8 cellular contexts compared by ENCODE assay signal in the genomic region with DNA sequence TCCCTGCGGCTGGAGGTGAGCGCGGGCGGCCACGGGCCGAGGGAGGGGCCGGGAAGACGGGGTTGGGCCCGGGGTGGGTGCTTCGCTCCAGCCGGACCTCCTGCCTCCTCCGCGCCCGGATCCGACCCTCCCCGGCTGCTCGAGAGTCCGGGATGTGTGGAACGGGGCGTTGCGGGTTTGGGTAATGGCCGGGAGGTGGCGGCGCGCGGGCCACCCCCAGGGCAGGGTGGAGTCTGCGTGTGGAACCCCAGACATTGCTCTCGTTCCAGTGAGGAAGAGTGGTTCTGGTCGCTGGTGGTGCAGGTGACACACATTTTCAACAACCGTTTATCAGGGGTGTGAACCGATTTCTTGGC.
DNase-seq lines count a peak whose midpoint lies in the region; ATAC-seq and TF ChIP-seq lines count a peak whose summit lies in the region.

No MANE protein-coding gene starts in this region.

- H2AFZ ChIP-seq in OCI-LY1 (ENCODE audit: low read length), result no peak overlapping the region

- H3K4me2 ChIP-seq in OCI-LY1 (ENCODE audit: low read length), result peak overlapping the region; percentile 99

- H3K9ac ChIP-seq in OCI-LY1 (ENCODE audit: low read length) (peak overlapping the region; percentile 73), iPS-20b (ENCODE audit: low read depth, low read length) (peak overlapping the region; percentile 95)

- peaks cover 35% of the 10 kb centered on the region for H3K4me1 ChIP-seq in OCI-LY1 (ENCODE audit: insufficient read depth, low read length, severe bottlenecking)
- H3K4me1 ChIP-seq in iPS-20b (ENCODE audit: insufficient read depth, low read length), result peaks cover 9% of the 10 kb centered on the region

- H3K9me2 ChIP-seq in OCI-LY1 (ENCODE audit: low read depth, low read length), result no peaks in the 10 kb centered on the region

- H3K4me3 ChIP-seq in AG04449 (ENCODE audit: low read depth, low read length) (peak overlapping the region; percentile 84), OCI-LY1 (ENCODE audit: low read depth, low read length, poor library complexity, severe bottlenecking) (peak overlapping the region; percentile 87), astrocyte of the spinal cord (ENCODE audit: low read depth, low read length) (peak overlapping the region; percentile 68), iPS-20b (ENCODE audit: low read length) (peak overlapping the region; percentile 96)

- in situ Hi-C loops in astrocyte of the spinal cord (cut with HindIII; ENCODE audit: low sequenced_read_pairs), result no loop called here

- TF ChIP-seq CTCF in AG04449 (IDR thresholded peaks at IDR 0.05; ENCODE audit: insufficient read depth, low read length, missing control alignments) (peak; percentile 43), OCI-LY1 (IDR thresholded peaks at IDR 0.05; ENCODE audit: low read length) (peak; percentile 54), astrocyte of the spinal cord (IDR thresholded peaks at IDR 0.05; ENCODE audit: low read depth, low read length) (no peak)

- H3K79me2 ChIP-seq in OCI-LY1 (ENCODE audit: insufficient read depth, low read length), result peaks cover 48% of the 10 kb centered on the region

- H3K27ac ChIP-seq in OCI-LY1 (ENCODE audit: low read depth, low read length, poor library complexity, severe bottlenecking), result peak overlapping the region; percentile 49
- H3K27ac ChIP-seq in iPS-20b (ENCODE audit: low read length), result no peak overlapping the region

- H3K27me3 ChIP-seq in OCI-LY1 (ENCODE audit: insufficient read depth, low read length), result no peaks in the 10 kb centered on the region
- no peaks in the 10 kb centered on the region for H3K27me3 ChIP-seq in iPS-20b (ENCODE audit: insufficient read depth, low read length)

- H3K36me3 ChIP-seq in OCI-LY1 (ENCODE audit: insufficient read depth, low read length) (peaks cover 12% of the 10 kb centered on the region), iPS-20b (ENCODE audit: insufficient read depth, low read depth, low read length) (peaks cover 14% of the 10 kb centered on the region; the same call in 1 of the 2 replicates)

- DNase-seq in AG04449 (ENCODE audit: low read depth, low spot score) (no peak), astrocyte of the spinal cord (ENCODE audit: low read depth, low spot score) (no peak)
- peak; percentile 33 to 40 for DNase-seq in stimulated activated CD4-positive, alpha-beta T cell treated with anti-CD3 and anti-CD28 coated beads, Interleukin-2, amount 100 ng/mL, for 48 hours
- DNase-seq in activated effector memory CD4-positive, alpha-beta T cell treated with anti-CD3 and anti-CD28 coated beads, Interleukin-2, amount 50 U/mL, for 16 hours, result no peak

- H4K20me1 ChIP-seq in OCI-LY1 (ENCODE audit: insufficient read depth, low read length), result no peaks in the 10 kb centered on the region

- CTCF ChIA-PET in AG04449 (lab: Yijun Ruan, JAX), result interaction anchor here (1.0 to 3.4 kb wide), 3 partner anchors 49 to 86 kb away, joined by 3 to 13 read pairs (median 4); no protein-coding TSS in a partner anchor

- no peaks in the 10 kb centered on the region for H3F3A ChIP-seq in OCI-LY1 (ENCODE audit: insufficient read depth, low read length)

- POLR2A ChIA-PET in AG04449 (lab: Yijun Ruan, JAX), result no interaction called here

- ATAC-seq in GM18498 (IDR thresholded peaks at IDR 0.05; ENCODE audit: unreplicated experiment) (peak; percentile 57), HG02938 (IDR thresholded peaks at IDR 0.05; ENCODE audit: unreplicated experiment) (peak; percentile 46)

- H3K9me3 ChIP-seq in OCI-LY1 (ENCODE audit: low read length) (no peaks in the 10 kb centered on the region), iPS-20b (ENCODE audit: insufficient read depth, low read depth, low read length) (no peaks in the 10 kb centered on the region)

Comparison
In these comparisons a context has a peak if more than half of its experiments do, and no peak if none do; other contexts are left out.
1. DNase-seq: peak in stimulated activated CD4-positive, alpha-beta T cell treated with anti-CD3 and anti-CD28 coated beads, Interleukin-2, amount 100 ng/mL, for 48 hours (2 of 2); none in AG04449 (single experiment), astrocyte of the spinal cord (single experiment) and activated effector memory CD4-positive, alpha-beta T cell treated with anti-CD3 and anti-CD28 coated beads, Interleukin-2, amount 50 U/mL, for 16 hours (single experiment).
2. Peak in every context shown above with its lines, with median percentiles within 50 percentile points of each other: H3K4me3 ChIP-seq.